24 cellular contexts compared by ENCODE assay signal in genomic region chr7:99788554-99788953, GRCh38. TPM values are rescaled to one million over a fixed set of nuclear protein-coding genes. Genes with fewer than 3 reads are reported as not detected.
DNase-seq lines count a peak whose midpoint lies in the region; ATAC-seq and TF ChIP-seq lines count a peak whose summit lies in the region.
"Had no signal": no experiment of that assay in that cellular context is flagged by ENCODE, and none has a peak within 500 bp of the region (broad histone marks: within the 10 kb centered on the region; RNA-seq: fewer than 3 reads in every experiment).

No MANE protein-coding gene starts in this region.

- peak overlapping the region; percentile 66 for H3K27ac Mint-ChIP-seq in activated naive CD8-positive, alpha-beta T cell
- H3K27ac Mint-ChIP-seq: HFFc6, T-helper 17 cell had no signal

- H3K36me3 ChIP-seq in psoas muscle (ENCODE audit: insufficient read depth in 1 of 2, low read depth in 1 of 2): no peaks in the 10 kb centered on the region
- H3K36me3 ChIP-seq: adrenal gland, BE2C, esophagus muscularis mucosa, sigmoid colon, SJCRH30 had no signal

- H3K9me3 Mint-ChIP-seq in activated naive CD8-positive, alpha-beta T cell (ENCODE audit: low read depth): no peaks in the 10 kb centered on the region
- H3K9me3 Mint-ChIP-seq: HFFc6 had no signal

- 65 to 83% (median 69%) methylated on average over 2 of the region's 2 CpGs for WGBS in psoas muscle, 3 donors

- peaks cover 22% of the 10 kb centered on the region for H3K4me1 ChIP-seq in psoas muscle
- H3K4me1 ChIP-seq: BE2C, sigmoid colon, SJCRH30 had no signal

- no peak for TF ChIP-seq CTCF in psoas muscle (IDR thresholded peaks at IDR 0.05)

- H3K9me3 ChIP-seq in psoas muscle: no peaks in the 10 kb centered on the region
- H3K9me3 ChIP-seq: adrenal gland, BE2C, esophagus muscularis mucosa, sigmoid colon, SJCRH30 had no signal

- no peak overlapping the region for H3K4me3 ChIP-seq in psoas muscle
- H3K4me3 ChIP-seq: adrenal gland, esophagus muscularis mucosa, sigmoid colon, SJCRH30 had no signal

- H3K27ac ChIP-seq in psoas muscle: no peak overlapping the region
- H3K27ac ChIP-seq: 22Rv1, adrenal gland, esophagus muscularis mucosa, sigmoid colon, SJCRH30 had no signal

- no peak for DNase-seq in activated CD4-positive, CD25-positive, alpha-beta regulatory T cell (lab: John Stamatoyannopoulos, UW)
- DNase-seq in CD1c-positive myeloid dendritic cell (ENCODE audit: extremely low spot score) (peak; percentile 4), kidney tubule cell (ENCODE audit: low spot score) (peak; percentile 53), NAMALWA (ENCODE audit: low spot score) (no peak), psoas muscle (no peak)
- DNase-seq: adrenal gland; BE2C; caudate nucleus; HFFc6; NCI-H1417; NCI-H2171; NCI-H526 treated with DMSO at 0.1 percent for 48 hours; sigmoid colon; SJCRH30; stimulated activated CD4-positive, alpha-beta T cell treated with anti-CD3 and anti-CD28 coated beads, Interleukin-2, amount 100 ng/mL, for 48 hours; T-helper 17 cell had no signal

- H3K36me3 Mint-ChIP-seq in activated naive CD8-positive, alpha-beta T cell: peaks cover 4% of the 10 kb centered on the region

- H3K27me3 ChIP-seq in psoas muscle (ENCODE audit: insufficient read depth in 3 of 3, low read length in 2 of 3): peaks cover 0 to 2% (median 0%) of the 10 kb centered on the region in 3 donors
- H3K27me3 ChIP-seq: adrenal gland, esophagus muscularis mucosa, sigmoid colon had no signal

- peaks cover 7% of the 10 kb centered on the region for H3K27me3 Mint-ChIP-seq in activated naive CD8-positive, alpha-beta T cell

- peaks cover 28% of the 10 kb centered on the region for H3K4me1 Mint-ChIP-seq in activated naive CD8-positive, alpha-beta T cell (ENCODE audit: low read depth)
- H3K4me1 Mint-ChIP-seq: T-helper 17 cell had no signal

- intact Hi-C loops in psoas muscle (cut with DNase I): no loop called here

- peak; percentile 28 to 72 for ATAC-seq in activated CD4-positive, CD25-positive, alpha-beta regulatory T cell treated with anti-CD3 and anti-CD28 coated beads, Interleukin-2, amount 50 U/mL, for 24 hours
- ATAC-seq in HG02938 (IDR thresholded peaks at IDR 0.05; ENCODE audit: unreplicated experiment) (no peak), psoas muscle (no peak)
- ATAC-seq: T-helper 17 cell had no signal

- H3K4me3 Mint-ChIP-seq in activated naive CD8-positive, alpha-beta T cell: no peak overlapping the region
- H3K4me3 Mint-ChIP-seq: HFFc6, T-helper 17 cell had no signal

RNA-seq across cellular contexts. Expression of gene CYP3A4, which starts 4.6 kb away (rescaled TPM):
- 1 to 10 TPM in 2 of 4 donors, under 1 TPM in 1, not detected in 1; 0.34 to 4.2 (median 3.2) TPM for total RNA-seq in psoas muscle
- under 1 TPM; 0.08 to 0.26 (median 0.10) TPM for polyA plus RNA-seq in psoas muscle
- total RNA-seq: esophagus muscularis mucosa, HFFc6, OCI-LY7, osteocyte, sigmoid colon, SJCRH30, T-helper 17 cell had no signal

RNA-seq across cellular contexts. Expression of gene CYP3A43, which starts 39.3 kb away (rescaled TPM):
- under 1 TPM in 1 of 4 donors, not detected in 3; 0.29 TPM for total RNA-seq in psoas muscle
- under 1 TPM in 1 of 3 donors, not detected in 2; 0.08 TPM for polyA plus RNA-seq in psoas muscle
- total RNA-seq: adrenal gland, esophagus muscularis mucosa, HFFc6, lower leg skin, OCI-LY7, osteocyte, SJCRH30, T-helper 17 cell had no signal
- polyA plus RNA-seq: adrenal gland, sigmoid colon had no signal

RNA-seq across cellular contexts. Expression of gene CYP3A7, which starts 53.6 kb away (rescaled TPM):
- not detected for total RNA-seq in psoas muscle
- not detected for polyA plus RNA-seq in psoas muscle
- total RNA-seq: OCI-LY7, osteocyte, T-helper 17 cell had no signal

Comparison
In these comparisons a context has a peak if more than half of its experiments do, and no peak if none do; other contexts are left out.
1. ATAC-seq: peak in activated CD4-positive, CD25-positive, alpha-beta regulatory T cell treated with anti-CD3 and anti-CD28 coated beads, Interleukin-2, amount 50 U/mL, for 24 hours (2 of 2); none in HG02938 (single experiment) and psoas muscle (0 of 4).
2. DNase-seq: peak in CD1c-positive myeloid dendritic cell (single experiment) and kidney tubule cell (single experiment); none in activated CD4-positive, CD25-positive, alpha-beta regulatory T cell (0 of 4), NAMALWA (single experiment) and psoas muscle (0 of 2).